In the genomic region with DNA sequence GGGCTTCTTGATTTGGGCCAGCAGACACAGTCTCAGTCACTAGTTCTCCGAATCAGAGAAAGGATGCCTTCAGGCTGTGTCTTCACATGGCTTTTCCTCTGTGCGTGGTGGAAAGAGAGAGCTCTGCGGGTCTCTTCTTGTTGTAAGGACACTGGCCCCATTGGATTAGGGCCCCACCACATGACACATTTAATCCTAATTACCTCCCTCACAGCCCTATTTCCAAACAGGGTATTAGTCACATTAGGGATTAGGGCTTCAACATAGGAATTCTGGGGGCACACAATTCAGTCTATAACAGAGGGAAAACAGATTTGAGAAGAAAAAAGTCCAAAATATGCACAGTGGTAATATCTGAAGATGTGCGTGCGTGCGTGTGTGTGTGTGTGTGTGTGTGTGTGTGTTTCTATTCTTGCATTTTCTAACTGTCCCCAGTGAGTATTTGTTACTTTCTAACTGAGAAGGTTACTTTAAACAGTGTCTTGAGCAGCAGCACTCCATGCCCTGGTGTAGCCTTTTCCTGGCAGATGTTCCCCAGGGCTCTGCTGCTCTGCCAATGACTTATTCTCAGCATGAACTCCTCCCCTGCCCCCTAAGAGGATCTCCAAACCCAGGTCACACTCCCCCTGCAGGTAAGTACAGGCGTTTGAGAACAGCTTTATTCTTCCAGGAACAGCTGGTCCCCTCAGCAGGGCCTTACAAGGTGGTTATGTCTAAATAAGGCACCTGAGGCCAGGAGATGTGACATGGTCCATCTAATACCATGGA, we compare ENCODE assay signal across 8 cellular contexts.
DNase-seq lines count a peak whose midpoint lies in the region; ATAC-seq and TF ChIP-seq lines count a peak whose summit lies in the region.

No MANE protein-coding gene starts in this region.

- 60 to 61% methylated on average over 7 of the region's 7 CpGs for whole genome bisulfite sequencing in lower leg skin, 2 donors

- peaks cover 43% of the 10 kb centered on the region for H3K4me1 Mint-ChIP-seq in activated CD4-positive, alpha-beta memory T cell treated with anti-CD3 and anti-CD28 coated beads, Interleukin-2, amount 10 ng/mL, durations not matched to agents 7 days and 5 days

- CTCF ChIA-PET in activated CD4-positive, alpha-beta memory T cell treated with anti-CD3 and anti-CD28 coated beads, Interleukin-2, amount 10 ng/mL, durations not matched to agents 7 days and 5 days (lab: Charles Lee), result interaction anchor here (0.6 to 1.5 kb wide), 10 partner anchors 9 to 843 kb away, joined by 3 to 9 read pairs (median 4); no protein-coding TSS in a partner anchor

- no peak overlapping the region for H3K4me3 Mint-ChIP-seq in activated CD4-positive, alpha-beta memory T cell treated with anti-CD3 and anti-CD28 coated beads, Interleukin-2, amount 10 ng/mL, durations not matched to agents 7 days and 5 days

- no peak overlapping the region for H3K4me3 ChIP-seq in lower leg skin (ENCODE audit: low read depth, poor library complexity, severe bottlenecking)

- peaks cover 72% of the 10 kb centered on the region for H3K36me3 Mint-ChIP-seq in activated CD4-positive, alpha-beta memory T cell treated with anti-CD3 and anti-CD28 coated beads, Interleukin-2, amount 10 ng/mL, durations not matched to agents 7 days and 5 days (ENCODE audit: low read depth)

- ATAC-seq in GM19395 (IDR thresholded peaks at IDR 0.05; ENCODE audit: unreplicated experiment), result peak; percentile 47

- no peaks in the 10 kb centered on the region for H3K27me3 Mint-ChIP-seq in activated CD4-positive, alpha-beta memory T cell treated with anti-CD3 and anti-CD28 coated beads, Interleukin-2, amount 10 ng/mL, durations not matched to agents 7 days and 5 days

- POLR2A ChIA-PET in activated CD4-positive, alpha-beta memory T cell treated with anti-CD3 and anti-CD28 coated beads, Interleukin-2, amount 10 ng/mL, durations not matched to agents 7 days and 5 days (lab: Charles Lee), result interaction anchor here (1.0 to 1.7 kb wide), 3 partner anchors 33 to 134 kb away, joined by 3 to 10 read pairs (median 4); no protein-coding TSS in a partner anchor

- intact Hi-C loops in lower leg skin (cut with DNase I; ENCODE audit: low total_unique reads), result no loop called here

- no peaks in the 10 kb centered on the region for H3K9me3 Mint-ChIP-seq in activated CD4-positive, alpha-beta memory T cell treated with anti-CD3 and anti-CD28 coated beads, Interleukin-2, amount 10 ng/mL, durations not matched to agents 7 days and 5 days

- TF ChIP-seq CTCF in lower leg skin (IDR thresholded peaks at IDR 0.05), result no peak

- no peak for TF ChIP-seq POLR2A in lower leg skin (IDR thresholded peaks at IDR 0.05)

- H3K27ac Mint-ChIP-seq in activated CD4-positive, alpha-beta memory T cell treated with anti-CD3 and anti-CD28 coated beads, Interleukin-2, amount 10 ng/mL, durations not matched to agents 7 days and 5 days, result peak overlapping the region; percentile 22

- peak; percentile 78 for DNase-seq in D341Med (ENCODE audit: low spot score)
- peak; percentile 61 to 69 for DNase-seq in Kasumi-1 (lab: John Stamatoyannopoulos, UW)
- DNase-seq in activated CD4-positive, alpha-beta memory T cell treated with anti-CD3 and anti-CD28 coated beads, Interleukin-2, amount 10 ng/mL, durations not matched to agents 7 days and 5 days, result peak; percentile 45
- DNase-seq in fibroblast of the conjunctiva (ENCODE audit: low read depth), result peak; percentile 24
- DNase-seq in stimulated activated CD4-positive, alpha-beta T cell treated with anti-CD3 and anti-CD28 coated beads, Interleukin-1b, Interleukin-23, amount 100 ng/mL, for 48 hours, result peak; percentile 59
- no peak for DNase-seq in lower leg skin (ENCODE audit: low spot score in 2 of 2)
- DNase-seq in cerebellum (ENCODE audit: low spot score), result no peak

Comparison
In these comparisons a context has a peak if more than half of its experiments do, and no peak if none do; other contexts are left out.
1. DNase-seq: peak in D341Med (single experiment), Kasumi-1 (2 of 2), activated CD4-positive, alpha-beta memory T cell treated with anti-CD3 and anti-CD28 coated beads, Interleukin-2, amount 10 ng/mL, durations not matched to agents 7 days and 5 days (single experiment), fibroblast of the conjunctiva (single experiment) and stimulated activated CD4-positive, alpha-beta T cell treated with anti-CD3 and anti-CD28 coated beads, Interleukin-1b, Interleukin-23, amount 100 ng/mL, for 48 hours (single experiment); none in lower leg skin (0 of 2) and cerebellum (single experiment).